In genomic region chr16:3101018-3101840, GRCh38 we compare ENCODE assay signal across 7 cellular contexts. TPM values are rescaled to one million over a fixed set of nuclear protein-coding genes. Genes with fewer than 3 reads are reported as not detected.
A peak's percentile ranks its signal among the peaks of the same experiment; 100 is the strongest.
DNase-seq lines count a peak whose midpoint lies in the region; ATAC-seq, FAIRE-seq and TF ChIP-seq lines count a peak whose summit lies in the region.

No MANE protein-coding gene starts in this region.

- H3K4me2 ChIP-seq in Loucy (ENCODE audit: low read depth, low read length, poor library complexity, severe bottlenecking), result no peak overlapping the region

- H3K9me2 ChIP-seq in Loucy (replicated peaks; ENCODE audit: low read depth, low read length), result no peaks in the 10 kb centered on the region

- H3F3A ChIP-seq in Loucy (ENCODE audit: low read depth), result no peaks in the 10 kb centered on the region

- no peak for FAIRE-seq in frontal cortex (lab: Jason Lieb, UNC)

- ATAC-seq in stimulated activated memory B cell treated with anti-CD40 and anti-IgM and Interleukin-4, amounts not matched to agents 10 μg/mL and 1 μg/mL and 100 μg/mL, for 72 hours, result no peak
- no peak for ATAC-seq in HG03045 (IDR thresholded peaks at IDR 0.05; ENCODE audit: unreplicated experiment)

- H3K79me2 ChIP-seq in Loucy (ENCODE audit: insufficient read depth, low read length), result no peaks in the 10 kb centered on the region

- H3K4me1 Mint-ChIP-seq in activated CD4-positive, alpha-beta memory T cell treated with anti-CD3 and anti-CD28 coated beads, Interleukin-2, amount 10 ng/mL, durations not matched to agents 7 days and 5 days, result peaks cover 67% of the 10 kb centered on the region
- H3K4me1 Mint-ChIP-seq in stimulated activated memory B cell treated with anti-CD40 and anti-IgM and Interleukin-4, amounts not matched to agents 10 μg/mL and 1 μg/mL and 100 μg/mL, for 72 hours, result peaks cover 25% of the 10 kb centered on the region

- POLR2A ChIA-PET in activated CD4-positive, alpha-beta memory T cell treated with anti-CD3 and anti-CD28 coated beads, Interleukin-2, amount 10 ng/mL, durations not matched to agents 7 days and 5 days (lab: Charles Lee), result interaction anchor here (0.6 to 8.8 kb wide), 15 partner anchors 16 to 403 kb away, joined by 3 to 84 read pairs (median 6); partner anchors contain the start of genes IL32 and ZNF213

- TF ChIP-seq CTCF in Loucy (conservative IDR thresholded peaks at IDR 0.05; ENCODE audit: low read length) (peak; percentile 53), uterus (IDR thresholded peaks at IDR 0.05) (peak in 1 of 4 experiments; percentile 38)

- H3K27ac ChIP-seq in uterus, result peak overlapping the region in 1 of 2 donors; percentile 16

- no peaks in the 10 kb centered on the region for H3K9me3 Mint-ChIP-seq in activated CD4-positive, alpha-beta memory T cell treated with anti-CD3 and anti-CD28 coated beads, Interleukin-2, amount 10 ng/mL, durations not matched to agents 7 days and 5 days
- H3K9me3 Mint-ChIP-seq in stimulated activated memory B cell treated with anti-CD40 and anti-IgM and Interleukin-4, amounts not matched to agents 10 μg/mL and 1 μg/mL and 100 μg/mL, for 72 hours, result no peaks in the 10 kb centered on the region

- H3K36me3 Mint-ChIP-seq in activated CD4-positive, alpha-beta memory T cell treated with anti-CD3 and anti-CD28 coated beads, Interleukin-2, amount 10 ng/mL, durations not matched to agents 7 days and 5 days (ENCODE audit: low read depth), result no peaks in the 10 kb centered on the region
- no peaks in the 10 kb centered on the region for H3K36me3 Mint-ChIP-seq in stimulated activated memory B cell treated with anti-CD40 and anti-IgM and Interleukin-4, amounts not matched to agents 10 μg/mL and 1 μg/mL and 100 μg/mL, for 72 hours

- intact Hi-C loops in uterus (cut with DNase I; ENCODE audit: low total_unique reads), result no loop called here

- H3K9me3 ChIP-seq in Loucy (ENCODE audit: insufficient read depth, low read depth, low read length), result no peaks in the 10 kb centered on the region
- H3K9me3 ChIP-seq in uterus, result no peaks in the 10 kb centered on the region

- H3K4me1 ChIP-seq in Loucy (ENCODE audit: insufficient read depth, low read length, poor library complexity, severe bottlenecking) (peaks cover under 1% of the 10 kb centered on the region), uterus (no peaks in the 10 kb centered on the region)

- H3K27me3 Mint-ChIP-seq in activated CD4-positive, alpha-beta memory T cell treated with anti-CD3 and anti-CD28 coated beads, Interleukin-2, amount 10 ng/mL, durations not matched to agents 7 days and 5 days, result no peaks in the 10 kb centered on the region
- H3K27me3 Mint-ChIP-seq in stimulated activated memory B cell treated with anti-CD40 and anti-IgM and Interleukin-4, amounts not matched to agents 10 μg/mL and 1 μg/mL and 100 μg/mL, for 72 hours, result no peaks in the 10 kb centered on the region

- H3K27me3 ChIP-seq in Loucy (ENCODE audit: insufficient read depth, low read length, poor library complexity, severe bottlenecking) (no peaks in the 10 kb centered on the region), uterus (no peaks in the 10 kb centered on the region)

- CTCF ChIA-PET in activated CD4-positive, alpha-beta memory T cell treated with anti-CD3 and anti-CD28 coated beads, Interleukin-2, amount 10 ng/mL, durations not matched to agents 7 days and 5 days (lab: Charles Lee), result interaction anchor here (0.7 to 12.1 kb wide), 14 partner anchors 10 to 181 kb away, joined by 3 to 254 read pairs (median 6); partner anchors contain the start of genes IL32 and ZNF213

- no peaks in the 10 kb centered on the region for H3K36me3 ChIP-seq in Loucy (ENCODE audit: insufficient read depth, low read length)
- H3K36me3 ChIP-seq in uterus, result no peaks in the 10 kb centered on the region

- H3K27ac Mint-ChIP-seq in activated CD4-positive, alpha-beta memory T cell treated with anti-CD3 and anti-CD28 coated beads, Interleukin-2, amount 10 ng/mL, durations not matched to agents 7 days and 5 days, result peak overlapping the region; percentile 94
- peak overlapping the region; percentile 58 for H3K27ac Mint-ChIP-seq in stimulated activated memory B cell treated with anti-CD40 and anti-IgM and Interleukin-4, amounts not matched to agents 10 μg/mL and 1 μg/mL and 100 μg/mL, for 72 hours

- no peak overlapping the region for H3K9ac ChIP-seq in Loucy (ENCODE audit: low read depth, low read length, poor library complexity, severe bottlenecking)

- H3K4me3 Mint-ChIP-seq in activated CD4-positive, alpha-beta memory T cell treated with anti-CD3 and anti-CD28 coated beads, Interleukin-2, amount 10 ng/mL, durations not matched to agents 7 days and 5 days, result peak overlapping the region; percentile 79
- H3K4me3 Mint-ChIP-seq in stimulated activated memory B cell treated with anti-CD40 and anti-IgM and Interleukin-4, amounts not matched to agents 10 μg/mL and 1 μg/mL and 100 μg/mL, for 72 hours, result peak overlapping the region; percentile 31

- H2AFZ ChIP-seq in Loucy (ENCODE audit: low read length), result no peak overlapping the region

- no peak overlapping the region for H3K4me3 ChIP-seq in Loucy (ENCODE audit: low read length, poor library complexity, severe bottlenecking)
- H3K4me3 ChIP-seq in uterus, result no peak overlapping the region

- H4K20me1 ChIP-seq in Loucy (ENCODE audit: insufficient read depth, low read length, poor library complexity, severe bottlenecking), result no peaks in the 10 kb centered on the region

- TF ChIP-seq POLR2A in uterus (IDR thresholded peaks at IDR 0.05), result no peak

- DNase-seq in GM03348 (ENCODE audit: low spot score), result peak; percentile 58
- peak; percentile 70 for DNase-seq in activated CD4-positive, alpha-beta memory T cell treated with anti-CD3 and anti-CD28 coated beads, Interleukin-2, amount 10 ng/mL, durations not matched to agents 7 days and 5 days
- DNase-seq in frontal cortex (ENCODE audit: low spot score in 2 of 2), result peak; percentile 40 to 54
- no peak for DNase-seq in uterus

RNA-seq across cellular contexts. Expression of gene ZSCAN10, which starts 2.1 kb away (rescaled TPM):
- total RNA-seq in activated CD4-positive, alpha-beta memory T cell treated with anti-CD3 and anti-CD28 coated beads, Interleukin-2, amount 10 ng/mL, durations not matched to agents 7 days and 5 days, result under 1 TPM in 1 of 2 experiments, not detected in 1; 0.15 TPM
- not detected for total RNA-seq in frontal cortex
- total RNA-seq in uterus, result not detected

RNA-seq across cellular contexts. Expression of gene ZNF205, which starts 11.2 kb away (rescaled TPM):
- not detected for total RNA-seq in activated CD4-positive, alpha-beta memory T cell treated with anti-CD3 and anti-CD28 coated beads, Interleukin-2, amount 10 ng/mL, durations not matched to agents 7 days and 5 days
- total RNA-seq in frontal cortex (17.9 TPM), uterus (10 to 100 TPM; 12.9 to 26.9 (median 18.3) TPM)

RNA-seq across cellular contexts. Expression of gene ZNF213, which starts 33.6 kb away (rescaled TPM):
- total RNA-seq in activated CD4-positive, alpha-beta memory T cell treated with anti-CD3 and anti-CD28 coated beads, Interleukin-2, amount 10 ng/mL, durations not matched to agents 7 days and 5 days, result 10 to 100 TPM; 10.5 to 11.6 TPM
- total RNA-seq in frontal cortex (6.9 TPM), uterus (100 to 1,000 TPM in 1 of 4 donors, 10 to 100 TPM in 1, 1 to 10 TPM in 1, under 1 TPM in 1; 0.77 to 101 (median 11.1) TPM)

RNA-seq across cellular contexts. Expression of gene IL32, which starts 35.8 kb away (rescaled TPM):
- total RNA-seq in activated CD4-positive, alpha-beta memory T cell treated with anti-CD3 and anti-CD28 coated beads, Interleukin-2, amount 10 ng/mL, durations not matched to agents 7 days and 5 days, result 1,000 to 10,000 TPM; 4,131 to 4,213 TPM
- total RNA-seq in frontal cortex, result 0.82 TPM
- 10 to 100 TPM in 3 of 4 donors, 1 to 10 TPM in 1; 7.5 to 37.1 (median 20.9) TPM for total RNA-seq in uterus

RNA-seq across cellular contexts. Expression of gene MMP25, which starts 54.9 kb away (rescaled TPM):
- total RNA-seq in activated CD4-positive, alpha-beta memory T cell treated with anti-CD3 and anti-CD28 coated beads, Interleukin-2, amount 10 ng/mL, durations not matched to agents 7 days and 5 days, result 100 to 1,000 TPM; 112 to 117 TPM
- total RNA-seq in frontal cortex (0.41 TPM), uterus (1 to 10 TPM in 1 of 4 donors, under 1 TPM in 1, not detected in 2; 0.21 to 1.1 TPM)

Comparison
In these comparisons a context has a peak if more than half of its experiments do, and no peak if none do; other contexts are left out.
1. DNase-seq: peak in GM03348 (single experiment), activated CD4-positive, alpha-beta memory T cell treated with anti-CD3 and anti-CD28 coated beads, Interleukin-2, amount 10 ng/mL, durations not matched to agents 7 days and 5 days (single experiment) and frontal cortex (2 of 2); none in uterus (0 of 2).
2. RNA of gene ZNF205, which starts 11.2 kb away (total RNA-seq): 12.9 to 26.9 TPM in uterus and 17.9 TPM in frontal cortex (single experiment); not detected in activated CD4-positive, alpha-beta memory T cell treated with anti-CD3 and anti-CD28 coated beads, Interleukin-2, amount 10 ng/mL, durations not matched to agents 7 days and 5 days; every median in the first group is over 10 times any median in the second.